Comparison of ENCODE assay signal across 8 cellular contexts in the genomic region with DNA sequence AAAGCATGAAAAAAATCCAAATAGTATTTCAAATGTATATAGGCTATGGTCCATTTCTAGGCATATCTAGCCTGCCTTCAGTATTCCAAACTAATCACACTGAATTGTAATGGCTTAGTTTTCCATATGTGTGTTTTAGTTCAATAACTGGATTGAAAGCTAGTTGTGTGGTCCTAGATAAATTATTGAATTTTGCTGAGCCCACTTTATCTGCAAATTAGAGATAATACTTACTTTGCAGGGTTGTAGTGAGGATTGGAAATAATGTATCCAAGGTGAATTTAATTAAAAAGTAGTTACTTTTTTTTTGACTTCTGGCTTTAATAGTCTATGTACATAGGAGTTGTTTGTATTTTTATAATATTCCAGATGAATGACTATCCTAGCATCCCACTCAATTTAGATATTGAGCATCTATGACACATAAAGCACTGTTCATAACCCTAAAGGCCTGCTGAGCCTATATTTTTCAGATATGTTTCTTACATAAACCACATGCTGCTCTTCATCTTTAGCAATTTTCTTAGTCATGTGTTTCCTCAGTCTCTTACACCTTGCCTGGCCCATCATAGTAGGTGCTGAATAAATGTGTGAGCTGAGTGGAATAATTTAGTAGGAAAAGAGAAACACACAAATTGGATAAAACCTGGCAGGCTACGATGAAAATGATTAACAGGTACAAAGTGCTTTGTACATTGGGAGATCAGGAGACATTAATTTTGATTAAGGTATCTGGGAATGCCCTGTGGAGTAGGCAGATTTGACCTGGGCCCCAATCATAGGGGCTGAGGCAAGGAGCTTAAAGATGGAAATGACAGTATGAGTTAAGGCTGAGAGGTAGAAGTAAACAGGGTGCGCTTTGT. TPM values are rescaled to one million over a fixed set of nuclear protein-coding genes. Genes with fewer than 3 reads are reported as not detected.
DNase-seq lines count a peak whose midpoint lies in the region; ATAC-seq, FAIRE-seq and TF ChIP-seq lines count a peak whose summit lies in the region.

No MANE protein-coding gene starts in this region.

- WGBS in endodermal cell (ENCODE audit: insufficient coverage in 1 of 2, insufficient read length in 1 of 2), 2 experiments: 72 to 80% methylated on average over 2 of the region's 2 CpGs
- WGBS in pancreas, 2 donors: 12 to 15% methylated on average over 2 of the region's 2 CpGs

- POLR2A ChIA-PET in OCI-LY7 (lab: Charles Lee): interaction anchor here (0.7 to 3.3 kb wide), 9 partner anchors 9 to 102 kb away, joined by 3 to 16 read pairs (median 4); no protein-coding TSS in a partner anchor

- FAIRE-seq in pancreas (lab: Jason Lieb, UNC): no peak

- no peak for ATAC-seq in pancreas
- no peak for ATAC-seq in HG03108 (IDR thresholded peaks at IDR 0.05; ENCODE audit: unreplicated experiment)

- H3K36me3 ChIP-seq in OCI-LY7 (ENCODE audit: insufficient read depth, low read length) (no peaks in the 10 kb centered on the region), endodermal cell (ENCODE audit: control insufficient read depth, insufficient read depth, low read length) (no peaks in the 10 kb centered on the region), pancreas (no peaks in the 10 kb centered on the region)

- H3K9me3 ChIP-seq in OCI-LY7 (ENCODE audit: low read length) (no peaks in the 10 kb centered on the region), endodermal cell (ENCODE audit: control insufficient read depth, low read length) (no peaks in the 10 kb centered on the region), pancreas (no peaks in the 10 kb centered on the region)

- TF ChIP-seq CTCF in OCI-LY7 (conservative IDR thresholded peaks at IDR 0.05; ENCODE audit: low read length) (no peak), endodermal cell (conservative IDR thresholded peaks at IDR 0.05) (no peak), pancreas (IDR thresholded peaks at IDR 0.05) (no peak)

- H3K27ac ChIP-seq in OCI-LY7 (ENCODE audit: low read depth, low read length, poor library complexity, severe bottlenecking): peak overlapping the region; percentile 81
- no peak overlapping the region for H3K27ac ChIP-seq in endodermal cell (ENCODE audit: low read depth, low read length)
- peak overlapping the region; percentile 57 to 94 (median 89) for H3K27ac ChIP-seq in pancreas

- no peaks in the 10 kb centered on the region for H3K36me3 Mint-ChIP-seq in endodermal cell (ENCODE audit: low read depth)

- H3K4me1 Mint-ChIP-seq in endodermal cell: peaks cover 13% of the 10 kb centered on the region

- intact Hi-C loops in OCI-LY7 (cut with micrococcal nuclease; ENCODE audit: unreplicated experiment): no loop called here
- intact Hi-C loops in pancreas (cut with DNase I): no loop called here

- H2AFZ ChIP-seq in OCI-LY7 (ENCODE audit: low read length): peak overlapping the region; percentile 32; the same call in 1 of the 2 replicates

- no TSS peak for BruUV-seq in OCI-LY7 (replicated peaks; lab: Mats Ljungman, UMichigan)

- peak overlapping the region; percentile 95 for H3K27ac Mint-ChIP-seq in endodermal cell

- H3K4me1 ChIP-seq in OCI-LY7 (ENCODE audit: insufficient read depth, low read length, poor library complexity, severe bottlenecking) (peaks cover 39% of the 10 kb centered on the region), endodermal cell (ENCODE audit: control insufficient read depth, insufficient read depth, low read length) (no peaks in the 10 kb centered on the region), pancreas (peaks cover 0 to 7% (median 6%) of the 10 kb centered on the region in 3 donors)

- peaks cover 32% of the 10 kb centered on the region for H3K27me3 Mint-ChIP-seq in endodermal cell (ENCODE audit: insufficient read depth)

- H3K9me3 Mint-ChIP-seq in endodermal cell: peaks cover 2% of the 10 kb centered on the region

- peaks cover 14% of the 10 kb centered on the region; the same call in 1 of the 2 replicates for H3K79me2 ChIP-seq in OCI-LY7 (ENCODE audit: insufficient read depth, low read depth, low read length)

- no peaks in the 10 kb centered on the region for H4K20me1 ChIP-seq in OCI-LY7 (ENCODE audit: insufficient read depth, low read length)

- H3K27me3 ChIP-seq in endodermal cell (ENCODE audit: control insufficient read depth, insufficient read depth, low read length, poor library complexity, severe bottlenecking): peaks cover 17% of the 10 kb centered on the region
- no peaks in the 10 kb centered on the region for H3K27me3 ChIP-seq in pancreas

- H3K4me2 ChIP-seq in OCI-LY7 (ENCODE audit: low read length): peak overlapping the region; percentile 78

- peak overlapping the region; percentile 84 for H3K4me3 Mint-ChIP-seq in endodermal cell

- H3K4me3 ChIP-seq in OCI-LY7 (ENCODE audit: low read depth, low read length, poor library complexity, severe bottlenecking) (peak overlapping the region; percentile 88), endodermal cell (ENCODE audit: low read length) (peak overlapping the region; percentile 87), pancreas (peak overlapping the region in 1 of 4 donors; percentile 72)

- no peak overlapping the region for H3K9ac ChIP-seq in endodermal cell (ENCODE audit: extremely low read depth, low read length, poor library complexity, severe bottlenecking)

- DNase-seq in ELR (ENCODE audit: low read depth) (peak; percentile 13), OCI-LY7 (ENCODE audit: low spot score) (peak; percentile 20), endodermal cell (no peak), pancreas (no peak), H4 (ENCODE audit: low spot score) (no peak)
- no peak for DNase-seq in stimulated activated CD4-positive, alpha-beta T cell treated with anti-CD3 and anti-CD28 coated beads, Interleukin-1b, Interleukin-23, amount 100 ng/mL, for 48 hours
- no peak for DNase-seq in stimulated activated CD4-positive, alpha-beta T cell treated with anti-CD3 and anti-CD28 coated beads, Interleukin-4, amount 100 ng/mL, for 1 hour

- H3K9me2 ChIP-seq in OCI-LY7 (ENCODE audit: insufficient read depth, low read length): no peaks in the 10 kb centered on the region

- CTCF ChIA-PET in OCI-LY7 (lab: Charles Lee; ENCODE audit: unreplicated experiment): interaction anchor here (0.6 kb wide), 1 partner anchor 189 kb away, joined by 4 read pairs; no protein-coding TSS in a partner anchor

RNA-seq across cellular contexts. Expression of gene ATP23, which starts 1.1 kb away (rescaled TPM):
- 42.9 and 51.3 TPM in 2 replicates for total RNA-seq in OCI-LY7 (2014; rRNA removed; shearing (Covaris generic))
- total RNA-seq in OCI-LY7 (2022) (27.5 and 31.7 TPM in 2 replicates), endodermal cell (10 to 100 TPM; 10.4 to 11.3 TPM), pancreas (1 to 10 TPM; 2.7 to 5.0 (median 4.1) TPM)
- polyA plus RNA-seq in endodermal cell (2013, experiment 1 of 2): 12.5 TPM
- polyA plus RNA-seq in endodermal cell (2013, experiment 2 of 2): 12.5 TPM
- polyA plus RNA-seq in pancreas: 1 to 10 TPM; 3.8 to 5.7 TPM
- total RNA-seq in H4 (2014; rRNA removed; shearing (Covaris generic)): 28.7 and 30.0 TPM in 2 replicates

Comparison
In these comparisons a context has a peak if more than half of its experiments do, and no peak if none do; other contexts are left out.
1. DNase-seq: peak in ELR (single experiment) and OCI-LY7 (single experiment); none in endodermal cell (single experiment), pancreas (0 of 6), stimulated activated CD4-positive, alpha-beta T cell treated with anti-CD3 and anti-CD28 coated beads, Interleukin-1b, Interleukin-23, amount 100 ng/mL, for 48 hours (single experiment), H4 (single experiment) and stimulated activated CD4-positive, alpha-beta T cell treated with anti-CD3 and anti-CD28 coated beads, Interleukin-4, amount 100 ng/mL, for 1 hour (single experiment).